ENCODE assay signal across 24 cellular contexts in the genomic region with DNA sequence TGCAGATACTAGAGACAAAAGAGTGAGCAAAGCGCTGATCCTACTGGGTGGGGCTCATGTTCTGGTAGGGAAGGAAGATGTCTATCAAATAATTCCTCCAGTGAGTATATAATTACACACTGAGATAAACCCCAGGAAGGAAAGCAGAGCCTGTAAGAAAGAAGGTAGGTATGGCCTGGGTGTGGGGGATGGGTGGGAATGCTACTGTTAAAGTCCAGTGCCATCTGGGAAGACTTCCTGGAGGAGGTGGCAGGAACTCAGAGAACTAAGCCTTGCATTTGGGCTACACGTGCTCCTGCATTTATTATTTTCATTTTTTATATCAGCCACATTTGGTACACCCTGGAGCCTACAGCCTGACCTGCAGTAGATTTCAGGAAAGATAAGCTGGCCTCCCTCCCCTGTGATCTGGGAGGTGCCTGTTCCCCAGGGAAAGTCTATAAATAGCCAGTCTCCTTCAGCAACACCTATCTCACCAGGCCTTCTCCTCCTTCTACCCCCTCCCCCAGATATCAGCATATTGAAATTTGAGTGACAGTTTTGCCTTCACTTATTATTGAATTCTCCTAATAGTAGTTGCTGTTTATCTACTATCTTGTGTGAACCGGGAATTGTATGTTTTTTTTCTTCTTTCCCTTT. TPM values are rescaled to one million over a fixed set of nuclear protein-coding genes. Genes with fewer than 3 reads are reported as not detected.
DNase-seq lines count a peak whose midpoint lies in the region; ATAC-seq and TF ChIP-seq lines count a peak whose summit lies in the region.
"Had no signal": no experiment of that assay in that cellular context is flagged by ENCODE, and none has a peak within 500 bp of the region (broad histone marks: within the 10 kb centered on the region; RNA-seq: fewer than 3 reads in every experiment).

No MANE protein-coding gene starts in this region.

- TF ChIP-seq CTCF in epithelial cell of esophagus (IDR thresholded peaks at IDR 0.05; ENCODE audit: insufficient read depth, low read depth, low read length, missing control alignments): no peak

- no peak overlapping the region for H3K4me3 ChIP-seq in epithelial cell of esophagus (ENCODE audit: low read length)

- ATAC-seq in sciatic nerve: peak; percentile 25
- no peak for ATAC-seq in HG02884 (IDR thresholded peaks at IDR 0.05; ENCODE audit: unreplicated experiment)
- no peak for ATAC-seq in HG03469 (IDR thresholded peaks at IDR 0.05; ENCODE audit: unreplicated experiment)
- ATAC-seq: left ventricle myocardium superior; stimulated activated naive CD8-positive, alpha-beta T cell treated with anti-CD3 and anti-CD28 coated beads, Interleukin-15, amount 100 ng/mL, for 72 hours had no signal

- DNase-seq in DMS 273 (lab: John Stamatoyannopoulos, UW; ENCODE audit: unreplicated experiment) (peak; percentile 39), DMS 273 treated with DMSO at 0.1 percent for 48 hours (lab: John Stamatoyannopoulos, UW) (no peak), NCI-H526 treated with DMSO at 0.1 percent for 48 hours (lab: John Stamatoyannopoulos, UW) (peak; percentile 19), epithelial cell of esophagus (ENCODE audit: low read depth) (peak; percentile 52), sciatic nerve (ENCODE audit: low spot score) (no peak), Ammon's horn (ENCODE audit: low spot score) (no peak)
- DNase-seq: activated CD4-positive, alpha-beta T cell treated with anti-CD3 and anti-CD28 coated beads, Interleukin-2, amount 10 ng/mL, durations not matched to agents 24 days and 14 days; activated CD8-positive, alpha-beta memory T cell treated with anti-CD3 and anti-CD28 coated beads, Interleukin-2, amount 50 U/mL, for 4 hours; activated effector memory CD4-positive, alpha-beta T cell treated with anti-CD3 and anti-CD28 coated beads, Interleukin-2, amount 50 U/mL, for 16 hours; amniotic stem cell; BE2C; Calu3; left ventricle myocardium superior; NCI-H1930; NCI-H446 treated with DMSO at 0.1 percent for 48 hours; SHP77; stimulated activated CD4-positive, alpha-beta T cell treated with anti-CD3 and anti-CD28 coated beads, Interleukin-4, amount 100 ng/mL, for 24 hours; stimulated activated naive CD8-positive, alpha-beta T cell treated with anti-CD3 and anti-CD28 coated beads, Interleukin-15, amount 100 ng/mL, for 72 hours; trophoblast cell had no signal

- intact Hi-C loops in sciatic nerve (cut with DNase I): no loop called here

RNA-seq across cellular contexts. Expression of a gene that starts 11.5 kb away (rescaled TPM):
- total RNA-seq in sciatic nerve: 0.58 TPM
- total RNA-seq: activated CD4-positive, alpha-beta T cell treated with anti-CD3 and anti-CD28 coated beads, Interleukin-2, amount 10 ng/mL, durations not matched to agents 24 days and 14 days; endothelial cell of umbilical vein; fibroblast of villous mesenchyme; left ventricle myocardium superior; pulmonary artery endothelial cell had no signal

Comparison
In these comparisons a context has a peak if more than half of its experiments do, and no peak if none do; other contexts are left out.
1. DNase-seq: peak in DMS 273 (single experiment), NCI-H526 treated with DMSO at 0.1 percent for 48 hours (single experiment) and epithelial cell of esophagus (single experiment); none in DMS 273 treated with DMSO at 0.1 percent for 48 hours (single experiment), sciatic nerve (single experiment) and Ammon's horn (single experiment).